In genomic region chr9:17628617-17629016, GRCh38 we compare ENCODE assay signal across 9 cellular contexts. TPM values are rescaled to one million over a fixed set of nuclear protein-coding genes. Genes with fewer than 3 reads are reported as not detected.
"Had no signal": no experiment of that assay in that cellular context is flagged by ENCODE, and none has a peak within 500 bp of the region (broad histone marks: within the 10 kb centered on the region; RNA-seq: fewer than 3 reads in every experiment).

No MANE protein-coding gene starts in this region.

- DNase-seq: GM23248, GOT3, H7, HFFc6, IMR-90 had no signal

- H3K4me3 ChIP-seq: GM23248, HAP-1 had no signal

- H3K36me3 ChIP-seq: HAP-1 had no signal

- H3K9me3 ChIP-seq: HAP-1 had no signal

- H2AFZ ChIP-seq: GM23248 had no signal

- H3K27ac ChIP-seq: GM23248, HL-60 had no signal

- ATAC-seq: HCT116 had no signal

- H3K4me1 ChIP-seq: HAP-1 had no signal

- H3K9ac ChIP-seq: GM23248 had no signal

RNA-seq across cellular contexts. Expression of gene SH3GL2, which starts 49.8 kb away (rescaled TPM):
- total RNA-seq: GM23248, HFFc6, HT1080 had no signal
